13 cellular contexts compared by ENCODE assay signal in genomic region chr10:5512881-5513698, GRCh38. TPM values are rescaled to one million over a fixed set of nuclear protein-coding genes. Genes with fewer than 3 reads are reported as not detected.
A peak's percentile ranks its signal among the peaks of the same experiment; 100 is the strongest.
DNase-seq lines count a peak whose midpoint lies in the region; ATAC-seq lines count a peak whose summit lies in the region.
"Had no signal": no experiment of that assay in that cellular context is flagged by ENCODE, and none has a peak within 500 bp of the region (broad histone marks: within the 10 kb centered on the region; RNA-seq: fewer than 3 reads in every experiment).

No MANE protein-coding gene starts in this region.

- no peak overlapping the region for H2BK120ac ChIP-seq in neuronal stem cell (ENCODE audit: low read depth, low read length)

- H3K27ac Mint-ChIP-seq in activated naive CD8-positive, alpha-beta T cell treated with anti-CD3 and anti-CD28 coated beads for 36 hours, result no peak overlapping the region
- no peak overlapping the region for H3K27ac Mint-ChIP-seq in activated CD8-positive, alpha-beta memory T cell treated with anti-CD3 and anti-CD28 coated beads, Interleukin-2, amount 10 ng/mL, durations not matched to agents 7 days and 5 days
- H3K27ac Mint-ChIP-seq: dendritic cell treated with granulocyte-macrophage colony-stimulating factor and Interleukin-4, amounts not matched to agents 40 ng/mL and 50 ng/mL, for 4 days; stimulated activated naive B cell treated with anti-CD40 and anti-IgM and Interleukin-4, amounts not matched to agents 10 μg/mL and 1 μg/mL and 100 μg/mL, for 72 hours had no signal

- H4K8ac ChIP-seq in neuronal stem cell (ENCODE audit: low read depth, low read length), result no peak overlapping the region

- H3K18ac ChIP-seq in neuronal stem cell (ENCODE audit: low read length), result peak overlapping the region; percentile 74

- H2AFZ ChIP-seq in neuronal stem cell (ENCODE audit: low read length), result no peak overlapping the region
- H2AFZ ChIP-seq: GM23248 had no signal

- no peak overlapping the region for H4K91ac ChIP-seq in neuronal stem cell (ENCODE audit: low read depth, low read length, poor library complexity)

- H3K9me3 Mint-ChIP-seq in activated naive CD8-positive, alpha-beta T cell treated with anti-CD3 and anti-CD28 coated beads for 36 hours, result no peaks in the 10 kb centered on the region
- no peaks in the 10 kb centered on the region for H3K9me3 Mint-ChIP-seq in activated CD8-positive, alpha-beta memory T cell treated with anti-CD3 and anti-CD28 coated beads, Interleukin-2, amount 10 ng/mL, durations not matched to agents 7 days and 5 days (ENCODE audit: low read depth)
- H3K9me3 Mint-ChIP-seq: dendritic cell treated with granulocyte-macrophage colony-stimulating factor and Interleukin-4, amounts not matched to agents 40 ng/mL and 50 ng/mL, for 4 days; stimulated activated naive B cell treated with anti-CD40 and anti-IgM and Interleukin-4, amounts not matched to agents 10 μg/mL and 1 μg/mL and 100 μg/mL, for 72 hours had no signal

- H3K36me3 ChIP-seq in neuronal stem cell (replicated peaks in 1 of 2; ENCODE audit: control insufficient read depth in 2 of 2, insufficient read depth in 2 of 2, low read length in 2 of 2), result no peaks in the 10 kb centered on the region
- H3K36me3 ChIP-seq: prostate gland had no signal

- no peaks in the 10 kb centered on the region for H3K27me3 Mint-ChIP-seq in activated naive CD8-positive, alpha-beta T cell treated with anti-CD3 and anti-CD28 coated beads for 36 hours
- peaks cover 35% of the 10 kb centered on the region for H3K27me3 Mint-ChIP-seq in activated CD8-positive, alpha-beta memory T cell treated with anti-CD3 and anti-CD28 coated beads, Interleukin-2, amount 10 ng/mL, durations not matched to agents 7 days and 5 days

- peak overlapping the region; percentile 45 for H2BK15ac ChIP-seq in neuronal stem cell (ENCODE audit: low read length)

- no peak overlapping the region for H2AK5ac ChIP-seq in neuronal stem cell (ENCODE audit: low read depth, low read length)

- H3K23ac ChIP-seq in neuronal stem cell (ENCODE audit: low read depth, low read length, poor library complexity), result no peak overlapping the region

- peaks cover 4 to 7% of the 10 kb centered on the region in 2 donors for H3K4me1 ChIP-seq in neuronal stem cell (ENCODE audit: control insufficient read depth in 2 of 2, insufficient read depth in 1 of 2, low read depth in 1 of 2, low read length in 2 of 2)
- H3K4me1 ChIP-seq: prostate gland had no signal

- no peaks in the 10 kb centered on the region for H3K9me3 ChIP-seq in neuronal stem cell (replicated peaks in 1 of 2; ENCODE audit: control insufficient read depth in 2 of 2, insufficient read depth in 1 of 2, low read depth in 1 of 2, low read length in 2 of 2)
- H3K9me3 ChIP-seq: prostate gland had no signal

- ATAC-seq in Right ventricle myocardium superior (ENCODE audit: poor library complexity), result no peak
- ATAC-seq in activated CD8-positive, alpha-beta memory T cell treated with anti-CD3 and anti-CD28 coated beads, Interleukin-2, amount 10 ng/mL, durations not matched to agents 7 days and 5 days, result no peak
- ATAC-seq: stimulated activated naive B cell treated with anti-CD40 and anti-IgM and Interleukin-4, amounts not matched to agents 10 μg/mL and 1 μg/mL and 100 μg/mL, for 72 hours had no signal

- no peak overlapping the region for H3K4me3 ChIP-seq in neuronal stem cell (ENCODE audit: low read length in 2 of 2)
- H3K4me3 ChIP-seq: GM23248, prostate gland had no signal

- peaks cover 0 to 6% (median 0%) of the 10 kb centered on the region in 3 experiments for H3K27me3 ChIP-seq in neuronal stem cell (ENCODE audit: control insufficient read depth in 3 of 3, insufficient read depth in 3 of 3, low read depth in 1 of 3, low read length in 3 of 3)

- intact Hi-C loops in cardiac septum (cut with DNase I), result no loop called here
- intact Hi-C loops in Right ventricle myocardium superior (cut with DNase I), result no loop called here

- H3K14ac ChIP-seq in neuronal stem cell (ENCODE audit: low read length), result no peak overlapping the region

- no peak overlapping the region for H3K4ac ChIP-seq in neuronal stem cell (ENCODE audit: low read length)

- H3K36me3 Mint-ChIP-seq in activated naive CD8-positive, alpha-beta T cell treated with anti-CD3 and anti-CD28 coated beads for 36 hours, result no peaks in the 10 kb centered on the region
- no peaks in the 10 kb centered on the region for H3K36me3 Mint-ChIP-seq in activated CD8-positive, alpha-beta memory T cell treated with anti-CD3 and anti-CD28 coated beads, Interleukin-2, amount 10 ng/mL, durations not matched to agents 7 days and 5 days
- H3K36me3 Mint-ChIP-seq: stimulated activated naive B cell treated with anti-CD40 and anti-IgM and Interleukin-4, amounts not matched to agents 10 μg/mL and 1 μg/mL and 100 μg/mL, for 72 hours had no signal

- peaks cover 10% of the 10 kb centered on the region for H3K4me1 Mint-ChIP-seq in activated naive CD8-positive, alpha-beta T cell treated with anti-CD3 and anti-CD28 coated beads for 36 hours
- peaks cover 2% of the 10 kb centered on the region for H3K4me1 Mint-ChIP-seq in activated CD8-positive, alpha-beta memory T cell treated with anti-CD3 and anti-CD28 coated beads, Interleukin-2, amount 10 ng/mL, durations not matched to agents 7 days and 5 days
- H3K4me1 Mint-ChIP-seq: stimulated activated naive B cell treated with anti-CD40 and anti-IgM and Interleukin-4, amounts not matched to agents 10 μg/mL and 1 μg/mL and 100 μg/mL, for 72 hours had no signal

- no peak overlapping the region for H3K4me3 Mint-ChIP-seq in activated naive CD8-positive, alpha-beta T cell treated with anti-CD3 and anti-CD28 coated beads for 36 hours
- H3K4me3 Mint-ChIP-seq in activated CD8-positive, alpha-beta memory T cell treated with anti-CD3 and anti-CD28 coated beads, Interleukin-2, amount 10 ng/mL, durations not matched to agents 7 days and 5 days, result no peak overlapping the region
- H3K4me3 Mint-ChIP-seq: dendritic cell treated with granulocyte-macrophage colony-stimulating factor and Interleukin-4, amounts not matched to agents 40 ng/mL and 50 ng/mL, for 4 days; stimulated activated naive B cell treated with anti-CD40 and anti-IgM and Interleukin-4, amounts not matched to agents 10 μg/mL and 1 μg/mL and 100 μg/mL, for 72 hours had no signal

- H3K9ac ChIP-seq in neuronal stem cell (ENCODE audit: low read depth, low read length, poor library complexity), result no peak overlapping the region
- H3K9ac ChIP-seq: GM23248 had no signal

- no peak overlapping the region for H2BK12ac ChIP-seq in neuronal stem cell (ENCODE audit: low read length)

- H2BK5ac ChIP-seq in neuronal stem cell (ENCODE audit: low read length), result no peak overlapping the region

- H3K27ac ChIP-seq in neuronal stem cell (replicated peaks; ENCODE audit: low read length) (no peak overlapping the region), temporal lobe (ENCODE audit: low read depth, low read length) (peak overlapping the region; percentile 29)
- H3K27ac ChIP-seq: GM23248 had no signal

- DNase-seq in cardiac septum (ENCODE audit: low spot score), result peak; percentile 39
- no peak for DNase-seq in Right ventricle myocardium superior
- DNase-seq in activated naive CD8-positive, alpha-beta T cell treated with anti-CD3 and anti-CD28 coated beads for 36 hours, result peak; percentile 21
- DNase-seq in neuronal stem cell (ENCODE audit: low spot score), result no peak
- DNase-seq in NCI-H1048 (lab: John Stamatoyannopoulos, UW), result no peak
- no peak for DNase-seq in NCI-H1105 (lab: John Stamatoyannopoulos, UW)
- DNase-seq in activated CD8-positive, alpha-beta memory T cell treated with anti-CD3 and anti-CD28 coated beads, Interleukin-2, amount 10 ng/mL, durations not matched to agents 7 days and 5 days, result no peak
- DNase-seq: GM23248; NCI-H2171 treated with DMSO at 0.1 percent for 48 hours; stimulated activated naive B cell treated with anti-CD40 and anti-IgM and Interleukin-4, amounts not matched to agents 10 μg/mL and 1 μg/mL and 100 μg/mL, for 72 hours had no signal

- no peaks in the 10 kb centered on the region for H3K79me1 ChIP-seq in neuronal stem cell (ENCODE audit: low read depth, low read length)

- no CpG with 5 or more reads among the region's 17 CpGs for WGBS in neuronal stem cell (ENCODE audit: extremely low coverage in 2 of 2, insufficient read length in 2 of 2, insufficient replicate concordance in 1 of 2), 2 donors

- CTCF ChIA-PET in activated CD8-positive, alpha-beta memory T cell treated with anti-CD3 and anti-CD28 coated beads, Interleukin-2, amount 10 ng/mL, durations not matched to agents 7 days and 5 days (lab: Charles Lee), result interaction anchor here (1.8 kb wide), 1 partner anchor 70 kb away, joined by 3 read pairs; no protein-coding TSS in a partner anchor

- H3K4me2 ChIP-seq in neuronal stem cell (ENCODE audit: insufficient read depth, low read length, poor library complexity, severe bottlenecking), result no peak overlapping the region

RNA-seq across cellular contexts. Expression of gene CALML3, which starts 11.7 kb away (rescaled TPM):
- total RNA-seq in cardiac septum (not detected), Right ventricle myocardium superior (not detected), temporal lobe (not detected)
- not detected for total RNA-seq in activated naive CD8-positive, alpha-beta T cell treated with anti-CD3 and anti-CD28 coated beads for 36 hours
- not detected for polyA plus RNA-seq in neuronal stem cell (2013, experiment 1 of 2)
- not detected for polyA plus RNA-seq in neuronal stem cell (2013, experiment 2 of 2)
- not detected for total RNA-seq in activated CD8-positive, alpha-beta memory T cell treated with anti-CD3 and anti-CD28 coated beads, Interleukin-2, amount 10 ng/mL, durations not matched to agents 7 days and 5 days
- total RNA-seq: GM23248 had no signal
- polyA plus RNA-seq: GM23248 had no signal

RNA-seq across cellular contexts. Expression of gene CALML5, which starts 13.7 kb away (rescaled TPM):
- not detected for total RNA-seq in cardiac septum
- total RNA-seq in Right ventricle myocardium superior, result not detected
- not detected for total RNA-seq in activated naive CD8-positive, alpha-beta T cell treated with anti-CD3 and anti-CD28 coated beads for 36 hours
- polyA plus RNA-seq in neuronal stem cell (2013, experiment 1 of 2), result not detected
- not detected for polyA plus RNA-seq in neuronal stem cell (2013, experiment 2 of 2)
- not detected for total RNA-seq in temporal lobe
- total RNA-seq in activated CD8-positive, alpha-beta memory T cell treated with anti-CD3 and anti-CD28 coated beads, Interleukin-2, amount 10 ng/mL, durations not matched to agents 7 days and 5 days, result not detected
- total RNA-seq: GM23248 had no signal
- polyA plus RNA-seq: GM23248 had no signal

Comparison
In these comparisons a context has a peak if more than half of its experiments do, and no peak if none do; other contexts are left out.
1. DNase-seq: peak in cardiac septum (single experiment) and activated naive CD8-positive, alpha-beta T cell treated with anti-CD3 and anti-CD28 coated beads for 36 hours (single experiment); none in Right ventricle myocardium superior (single experiment), neuronal stem cell (single experiment), NCI-H1048 (single experiment), NCI-H1105 (single experiment) and activated CD8-positive, alpha-beta memory T cell treated with anti-CD3 and anti-CD28 coated beads, Interleukin-2, amount 10 ng/mL, durations not matched to agents 7 days and 5 days (single experiment).